8 cellular contexts compared by ENCODE assay signal in genomic region chr6:31702819-31703716, GRCh38. TPM values are rescaled to one million over a fixed set of nuclear protein-coding genes. Genes with fewer than 3 reads are reported as not detected.
DNase-seq lines count a peak whose midpoint lies in the region; ATAC-seq and TF ChIP-seq lines count a peak whose summit lies in the region.

ABHD16A (minus strand) TSS chr6:31703324; CDS start chr6:31703281, 43 bp downstream.

- H3K27me3 ChIP-seq in mononuclear cell (ENCODE audit: insufficient read depth, low read length), result no peaks in the 10 kb centered on the region

- no peaks in the 10 kb centered on the region for H3K27me3 Mint-ChIP-seq in IgD-negative memory B cell

- H3K36me3 Mint-ChIP-seq in IgD-negative memory B cell, result no peaks in the 10 kb centered on the region

- peaks cover 5 to 22% (median 13%) of the 10 kb centered on the region in 3 donors for H3K4me1 Mint-ChIP-seq in IgD-negative memory B cell

- H3K27ac Mint-ChIP-seq in IgD-negative memory B cell, result peak within 1 kb of the TSS; percentile 81 to 98 (median 98)

- peaks cover 26% of the 10 kb centered on the region for H3K4me1 ChIP-seq in mononuclear cell (ENCODE audit: insufficient read depth, low read length)

- no peak for TF ChIP-seq CTCF in epithelial cell of esophagus (IDR thresholded peaks at IDR 0.05; ENCODE audit: insufficient read depth, low read depth, low read length, missing control alignments)

- in situ Hi-C loops in Caki2 (cut with HindIII; ENCODE audit: low pct_unique_long_range_greater_than_20kb, low sequenced_read_pairs), result no loop called here

- no peaks in the 10 kb centered on the region for H3K9me3 ChIP-seq in mononuclear cell (ENCODE audit: low read depth, low read length)

- H3K4me3 ChIP-seq in epithelial cell of esophagus (ENCODE audit: low read length) (peak within 1 kb of the TSS; percentile 97), mononuclear cell (ENCODE audit: low read length) (peak within 1 kb of the TSS; percentile 92)

- peak; percentile 71 for ATAC-seq in GM21526 (IDR thresholded peaks at IDR 0.05; ENCODE audit: low FRiP score, unreplicated experiment)

- DNase-seq in Caki2 (ENCODE audit: low read depth) (peak; percentile 94), OCI-M2 (lab: John Stamatoyannopoulos, UW; ENCODE audit: unreplicated experiment) (peak; percentile 92), activated T-cell treated with anti-CD3 and anti-CD28 coated beads for 4 hours (peak; percentile 95), epithelial cell of esophagus (ENCODE audit: low read depth) (peak; percentile 99)
- DNase-seq in stimulated activated CD8-positive, alpha-beta memory T cell treated with anti-CD3 and anti-CD28 coated beads, Interleukin-4, amount 100 ng/mL, for 1 hour (ENCODE audit: low read depth in 2 of 2, low spot score in 1 of 2), result peak; percentile 92 to 93

- peak within 1 kb of the TSS; percentile 82 to 99 (median 98) for H3K4me3 Mint-ChIP-seq in IgD-negative memory B cell

- H3K9me3 Mint-ChIP-seq in IgD-negative memory B cell, result no peaks in the 10 kb centered on the region

RNA-seq across cellular contexts. Expression of gene ABHD16A, which starts in this region (rescaled TPM):
- 46.9 and 75.6 TPM in 2 replicates for total RNA-seq in Caki2 (2014; rRNA removed; shearing (Covaris generic); ENCODE audit: low replicate concordance)
- polyA plus RNA-seq in IgD-negative memory B cell, result 40.1 TPM
- 36.9 TPM for total RNA-seq in mononuclear cell

Comparison
In these comparisons a context has a peak if more than half of its experiments do, and no peak if none do; other contexts are left out.
1. Peak in every context shown above with its lines: DNase-seq, ATAC-seq and H3K4me3 ChIP-seq.